In the genomic region with DNA sequence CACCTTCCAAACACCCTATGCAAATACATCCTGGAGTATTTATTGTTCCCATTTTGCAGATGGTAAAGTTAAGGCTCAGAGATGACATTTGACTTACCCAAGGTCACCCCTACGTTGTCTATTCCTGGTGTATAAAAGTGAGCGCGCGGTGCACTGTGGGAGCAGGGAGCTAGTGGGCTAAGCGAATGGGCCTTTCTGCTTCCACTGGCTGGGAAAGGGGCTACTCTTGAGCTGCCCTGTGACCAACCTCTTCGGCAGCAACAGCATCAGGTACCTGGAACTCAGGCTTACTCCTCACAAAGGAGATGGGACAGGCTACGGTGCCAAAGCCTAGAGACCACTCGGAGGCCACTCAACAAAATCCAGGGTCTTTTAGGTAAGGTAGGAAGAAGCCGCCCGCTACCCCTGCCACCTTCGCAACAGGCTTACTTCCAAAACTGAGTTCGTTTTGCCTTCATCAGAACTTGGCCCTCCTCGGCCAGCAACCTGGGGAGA, we compare ENCODE assay signal across 21 cellular contexts. TPM values are rescaled to one million over a fixed set of nuclear protein-coding genes. Genes with fewer than 3 reads are reported as not detected.
"Had no signal": no experiment of that assay in that cellular context is flagged by ENCODE, and none has a peak within 500 bp of the region (broad histone marks: within the 10 kb centered on the region; RNA-seq: fewer than 3 reads in every experiment).

No MANE protein-coding gene starts in this region.

- H3K4me3 ChIP-seq: colonic mucosa, tibial artery, vagina had no signal

- H3K4me3 Mint-ChIP-seq: activated CD4-positive, alpha-beta T cell treated with anti-CD3 and anti-CD28 coated beads for 36 hours; activated CD8-positive, alpha-beta T cell treated with anti-CD3 and anti-CD28 coated beads, Interleukin-2, amount 10 ng/mL, durations not matched to agents 7 days and 5 days; immature natural killer cell had no signal

- H3K27ac ChIP-seq: colonic mucosa, gastrocnemius medialis, tibial artery, vagina, VCaP had no signal

- H3K27me3 ChIP-seq: vagina had no signal

- H3K4me1 Mint-ChIP-seq: immature natural killer cell had no signal

- H3K36me3 Mint-ChIP-seq: naive thymus-derived CD4-positive, alpha-beta T cell had no signal

- ATAC-seq: activated CD4-positive, alpha-beta T cell treated with anti-CD3 and anti-CD28 coated beads for 36 hours; activated CD8-positive, alpha-beta T cell treated with anti-CD3 and anti-CD28 coated beads, Interleukin-2, amount 10 ng/mL, durations not matched to agents 7 days and 5 days; gastrocnemius medialis; naive thymus-derived CD4-positive, alpha-beta T cell had no signal

- H3K9me3 Mint-ChIP-seq: immature natural killer cell had no signal

- H3K4me1 ChIP-seq: colonic mucosa, gastrocnemius medialis, vagina had no signal

- DNase-seq: activated CD4-positive, alpha-beta T cell treated with anti-CD3 and anti-CD28 coated beads for 36 hours; activated CD8-positive, alpha-beta memory T cell treated with anti-CD3 and anti-CD28 coated beads, Interleukin-2, amount 50 U/mL, for 48 hours; activated CD8-positive, alpha-beta T cell treated with anti-CD3 and anti-CD28 coated beads, Interleukin-2, amount 10 ng/mL, durations not matched to agents 7 days and 5 days; aorta; colonic mucosa; effector CD8-positive, alpha-beta T cell; gastrocnemius medialis; immature natural killer cell; naive thymus-derived CD4-positive, alpha-beta T cell; stimulated activated CD4-positive, alpha-beta T cell treated with anti-CD3 and anti-CD28 coated beads, Interleukin-4, amount 100 ng/mL, for 4 hours; SW 1271; T1000; tibial artery had no signal

- H3K36me3 ChIP-seq: colonic mucosa, gastrocnemius medialis, tibial artery, vagina had no signal

- H3K9me3 ChIP-seq: colonic mucosa, gastrocnemius medialis, tibial artery, vagina had no signal

- H3K27ac Mint-ChIP-seq: activated CD4-positive, alpha-beta T cell treated with anti-CD3 and anti-CD28 coated beads for 36 hours; activated CD8-positive, alpha-beta T cell treated with anti-CD3 and anti-CD28 coated beads, Interleukin-2, amount 10 ng/mL, durations not matched to agents 7 days and 5 days; immature natural killer cell had no signal

RNA-seq across cellular contexts. Expression of gene PTF1A, which starts 2.4 kb away (rescaled TPM):
- total RNA-seq: activated CD4-positive, alpha-beta T cell treated with anti-CD3 and anti-CD28 coated beads for 36 hours; activated CD8-positive, alpha-beta T cell treated with anti-CD3 and anti-CD28 coated beads, Interleukin-2, amount 10 ng/mL, durations not matched to agents 7 days and 5 days; aorta; cardiac septum; colonic mucosa; fibroblast of lung; gastrocnemius medialis; lung microvascular endothelial cell; mononuclear cell; naive thymus-derived CD4-positive, alpha-beta T cell; omental fat pad; skeletal muscle tissue; vagina had no signal
- polyA plus RNA-seq: aorta; fibroblast of lung; immature natural killer cell; naive thymus-derived CD4-positive, alpha-beta T cell had no signal
